In genomic region chr3:45480871-45481270, GRCh38 we compare ENCODE assay signal across 18 cellular contexts.
A peak's percentile ranks its signal among the peaks of the same experiment; 100 is the strongest.
DNase-seq lines count a peak whose midpoint lies in the region; ATAC-seq and TF ChIP-seq lines count a peak whose summit lies in the region.
"Had no signal": no experiment of that assay in that cellular context is flagged by ENCODE, and none has a peak within 500 bp of the region (broad histone marks: within the 10 kb centered on the region; RNA-seq: fewer than 3 reads in every experiment).

No MANE protein-coding gene starts in this region.

- in situ Hi-C loops in GM23248 (cut with MboI) = no loop called here

- H3K9me3 ChIP-seq in GM23248 (ENCODE audit: low read depth) = no peaks in the 10 kb centered on the region
- peaks cover 6% of the 10 kb centered on the region; the same call in 1 of the 2 replicates for H3K9me3 ChIP-seq in PC-9 (ENCODE audit: insufficient read depth, low read depth)
- peaks cover 5% of the 10 kb centered on the region for H3K9me3 ChIP-seq in trophoblast cell (ENCODE audit: insufficient read depth, low read depth, low read length)
- H3K9me3 ChIP-seq: BE2C had no signal

- H3K9me2 ChIP-seq in GM23248 (ENCODE audit: insufficient read depth) = no peaks in the 10 kb centered on the region
- H3K9me2 ChIP-seq in PC-9 (ENCODE audit: insufficient read depth) = no peaks in the 10 kb centered on the region

- H4K8ac ChIP-seq in trophoblast cell (ENCODE audit: low read depth, low read length) = no peak overlapping the region

- H3F3A ChIP-seq in GM23248 (ENCODE audit: insufficient read depth) = peaks cover 37% of the 10 kb centered on the region
- peaks cover 26% of the 10 kb centered on the region for H3F3A ChIP-seq in PC-9 (ENCODE audit: insufficient read depth, low read depth)

- no peak overlapping the region for H2BK12ac ChIP-seq in trophoblast cell (ENCODE audit: low read length)

- no peak overlapping the region for H3K18ac ChIP-seq in trophoblast cell (ENCODE audit: low read length)

- H3K4me1 ChIP-seq in GM23248 (ENCODE audit: insufficient read depth) = peaks cover 34% of the 10 kb centered on the region
- H3K4me1 ChIP-seq in PC-9 (replicated peaks; ENCODE audit: insufficient read depth) = peaks cover 27% of the 10 kb centered on the region
- peaks cover 5 to 7% of the 10 kb centered on the region in 2 experiments for H3K4me1 ChIP-seq in trophoblast cell (ENCODE audit: control insufficient read depth in 1 of 2, insufficient read depth in 2 of 2, low read length in 2 of 2)
- H3K4me1 ChIP-seq: BE2C, HAP-1 had no signal

- TF ChIP-seq CTCF in PC-9 (conservative IDR thresholded peaks at IDR 0.05) = no peak

- BruUV-seq in PC-9 (replicated peaks; lab: Mats Ljungman, UMichigan) = TSS peak; percentile 32

- intact Hi-C loops in PC-9 (cut with micrococcal nuclease; ENCODE audit: unreplicated experiment) = no loop called here

- CTCF ChIA-PET in PC-9 (lab: Charles Lee) = no interaction called here

- H3K4me2 ChIP-seq in GM23248 (ENCODE audit: unreplicated experiment) (no peak overlapping the region), PC-9 (peak overlapping the region; percentile 43; the same call in 1 of the 2 replicates), trophoblast cell (ENCODE audit: low read length) (no peak overlapping the region)
- H3K4me2 ChIP-seq: GM23338 had no signal

- H3K27me3 Mint-ChIP-seq in stimulated activated memory B cell treated with anti-CD40 and anti-IgM and Interleukin-4, amounts not matched to agents 10 μg/mL and 1 μg/mL and 100 μg/mL, for 72 hours = no peaks in the 10 kb centered on the region

- no peak overlapping the region for H3K23ac ChIP-seq in trophoblast cell (ENCODE audit: low read length)

- no peak overlapping the region for H4K12ac ChIP-seq in trophoblast cell (ENCODE audit: low read depth, low read length)

- no peak overlapping the region for H3K14ac ChIP-seq in trophoblast cell (ENCODE audit: low read length)

- H3K27ac Mint-ChIP-seq in stimulated activated memory B cell treated with anti-CD40 and anti-IgM and Interleukin-4, amounts not matched to agents 10 μg/mL and 1 μg/mL and 100 μg/mL, for 72 hours = no peak overlapping the region
- H3K27ac Mint-ChIP-seq: GM23338 had no signal

- H2BK120ac ChIP-seq in trophoblast cell (ENCODE audit: insufficient read depth, low read length, poor library complexity) = no peak overlapping the region

- DNase-seq in GM23248 (no peak), PC-9 (no peak), fibroblast of peridontal ligament (ENCODE audit: extremely low read depth) (peak; percentile 22), trophoblast cell (peak; percentile 12 to 48)
- DNase-seq: DMS 273 treated with DMSO at 0.1 percent for 48 hours, DMS79 treated with DMSO at 0.1 percent for 48 hours, NCI-H1105, NCI-H2029 treated with DMSO at 0.1 percent for 48 hours, NCI-H524 treated with DMSO at 0.1 percent for 48 hours, SHP77 had no signal

- H3K27me3 ChIP-seq in GM23248 (replicated peaks; ENCODE audit: insufficient read depth) (no peaks in the 10 kb centered on the region), PC-9 (ENCODE audit: insufficient read depth, low read depth) (no peaks in the 10 kb centered on the region), trophoblast cell (ENCODE audit: insufficient read depth, low read length) (no peaks in the 10 kb centered on the region)
- H3K27me3 ChIP-seq: BE2C had no signal

- POLR2A ChIA-PET in PC-9 (lab: Charles Lee; ENCODE audit: unreplicated experiment) = no interaction called here

- no peaks in the 10 kb centered on the region for H3K79me2 ChIP-seq in GM23248 (ENCODE audit: insufficient read depth)
- H3K79me2 ChIP-seq in PC-9 (ENCODE audit: low read depth) = no peaks in the 10 kb centered on the region
- H3K79me2 ChIP-seq in trophoblast cell (ENCODE audit: control insufficient read depth, insufficient read depth, low read length, poor library complexity) = no peaks in the 10 kb centered on the region

- 0 out of 2 replicates have a peak, but pooled peaks cover 7% of the 10 kb centered on the region for H3K36me3 ChIP-seq in GM23248 (ENCODE audit: low read depth)
- H3K36me3 ChIP-seq in PC-9 (ENCODE audit: low read depth) = 0 out of 2 replicates have a peak, but pooled peaks cover 19% of the 10 kb centered on the region
- peaks cover 8 to 10% of the 10 kb centered on the region in 2 experiments for H3K36me3 ChIP-seq in trophoblast cell (ENCODE audit: control insufficient read depth in 1 of 2, insufficient read depth in 2 of 2, low read length in 2 of 2)
- H3K36me3 ChIP-seq: BE2C had no signal

- no peak overlapping the region for H2AK5ac ChIP-seq in trophoblast cell (ENCODE audit: low read length)

- H3K9ac ChIP-seq in GM23248 = no peak overlapping the region
- H3K9ac ChIP-seq in trophoblast cell (ENCODE audit: low read length) = no peak overlapping the region

- H4K91ac ChIP-seq in trophoblast cell (ENCODE audit: low read depth, low read length) = no peak overlapping the region

- peaks cover 82% of the 10 kb centered on the region for H3K36me3 Mint-ChIP-seq in stimulated activated memory B cell treated with anti-CD40 and anti-IgM and Interleukin-4, amounts not matched to agents 10 μg/mL and 1 μg/mL and 100 μg/mL, for 72 hours

- no peak overlapping the region for H2BK5ac ChIP-seq in trophoblast cell (ENCODE audit: low read depth, low read length, poor library complexity)

- H3K4me3 ChIP-seq in GM23248 = no peak overlapping the region
- H3K4me3 ChIP-seq in PC-9 = no peak overlapping the region
- no peak overlapping the region for H3K4me3 ChIP-seq in trophoblast cell (ENCODE audit: low read depth, low read length)
- H3K4me3 ChIP-seq: GM23338, HAP-1, SK-N-MC had no signal

- no peak for ATAC-seq in GM21423 (IDR thresholded peaks at IDR 0.05; ENCODE audit: unreplicated experiment)
- ATAC-seq in GM18909 (IDR thresholded peaks at IDR 0.05; ENCODE audit: poor library complexity, unreplicated experiment) = no peak
- no peak for ATAC-seq in stimulated activated memory B cell treated with anti-CD40 and anti-IgM and Interleukin-4, amounts not matched to agents 10 μg/mL and 1 μg/mL and 100 μg/mL, for 72 hours
- ATAC-seq: GM23338 had no signal

- peaks cover 5% of the 10 kb centered on the region for H3K9me3 Mint-ChIP-seq in stimulated activated memory B cell treated with anti-CD40 and anti-IgM and Interleukin-4, amounts not matched to agents 10 μg/mL and 1 μg/mL and 100 μg/mL, for 72 hours

- no peaks in the 10 kb centered on the region for H3K4me1 Mint-ChIP-seq in stimulated activated memory B cell treated with anti-CD40 and anti-IgM and Interleukin-4, amounts not matched to agents 10 μg/mL and 1 μg/mL and 100 μg/mL, for 72 hours
- H3K4me1 Mint-ChIP-seq: GM23338 had no signal

- H3K27ac ChIP-seq in GM23248 = peak overlapping the region; percentile 44; the same call in 1 of the 2 replicates
- H3K27ac ChIP-seq in PC-9 = peak overlapping the region; percentile 79
- no peak overlapping the region for H3K27ac ChIP-seq in trophoblast cell (ENCODE audit: low read depth, low read length)
- H3K27ac ChIP-seq: HL-60 had no signal

- H3K4me3 Mint-ChIP-seq in stimulated activated memory B cell treated with anti-CD40 and anti-IgM and Interleukin-4, amounts not matched to agents 10 μg/mL and 1 μg/mL and 100 μg/mL, for 72 hours = no peak overlapping the region
- H3K4me3 Mint-ChIP-seq: GM23338 had no signal

- peaks cover 6% of the 10 kb centered on the region for H3K79me1 ChIP-seq in trophoblast cell (ENCODE audit: low read length)

- H4K20me1 ChIP-seq in GM23248 (ENCODE audit: insufficient read depth) (no peaks in the 10 kb centered on the region), PC-9 (ENCODE audit: insufficient read depth) (no peaks in the 10 kb centered on the region)

- H2AFZ ChIP-seq in GM23248 (no peak overlapping the region), PC-9 (no peak overlapping the region), trophoblast cell (ENCODE audit: insufficient read depth, low read length, poor library complexity) (no peak overlapping the region)
- H2AFZ ChIP-seq: GM23338 had no signal

- no peak overlapping the region for H3K4ac ChIP-seq in trophoblast cell (ENCODE audit: low read depth, low read length)

Comparison
In these comparisons a context has a peak if more than half of its experiments do, and no peak if none do; other contexts are left out.
1. DNase-seq: peak in fibroblast of peridontal ligament (single experiment) and trophoblast cell (2 of 2); none in GM23248 (single experiment) and PC-9 (0 of 2).